In the genomic region with DNA sequence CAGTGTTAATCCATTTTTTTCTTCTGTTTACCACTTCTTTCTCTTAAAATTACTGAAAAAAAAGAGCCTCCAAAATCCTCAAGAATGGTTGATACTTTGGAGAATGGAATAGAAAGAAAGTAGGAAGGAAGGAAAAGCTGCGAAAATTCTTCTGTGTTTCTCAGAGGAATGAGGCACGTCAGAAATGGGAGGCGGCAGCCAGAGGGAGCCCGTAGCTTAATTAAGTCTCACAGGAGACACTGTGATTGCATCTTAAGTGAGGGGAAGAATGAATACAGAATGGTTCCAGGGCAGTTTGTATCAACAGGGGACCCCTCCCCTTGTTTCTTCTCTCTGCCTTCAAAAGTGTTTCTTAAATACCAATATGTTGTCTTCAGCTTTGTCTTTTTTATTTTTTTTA, we compare ENCODE assay signal across 8 cellular contexts.
DNase-seq lines count a peak whose midpoint lies in the region; ATAC-seq and TF ChIP-seq lines count a peak whose summit lies in the region.

No MANE protein-coding gene starts in this region.

- no peaks in the 10 kb centered on the region for H3K36me3 ChIP-seq in sigmoid colon
- no peaks in the 10 kb centered on the region for H3K36me3 ChIP-seq in heart left ventricle

- ATAC-seq in HG03432 (IDR thresholded peaks at IDR 0.05; ENCODE audit: unreplicated experiment) (peak; percentile 85), heart left ventricle (no peak), HG03439 (IDR thresholded peaks at IDR 0.05; ENCODE audit: unreplicated experiment) (no peak)
- no peak for ATAC-seq in effector memory CD8-positive, alpha-beta T cell (replicated peaks)

- H3K4me3 Mint-ChIP-seq in brain: no peak overlapping the region
- no peak overlapping the region for H3K4me3 Mint-ChIP-seq in nephron progenitor cell
- H3K4me3 Mint-ChIP-seq in effector memory CD8-positive, alpha-beta T cell: no peak overlapping the region

- TF ChIP-seq CTCF in GM13976 (IDR thresholded peaks at IDR 0.05; ENCODE audit: borderline replicate concordance, control extremely low read depth, extremely low read depth, insufficient read depth, missing control alignments): peak; percentile 58
- TF ChIP-seq CTCF in brain (conservative IDR thresholded peaks at IDR 0.05): peak; percentile 52 to 71
- peak; percentile 25 for TF ChIP-seq CTCF in nephron progenitor cell (IDR thresholded peaks at IDR 0.05)
- TF ChIP-seq CTCF in sigmoid colon (IDR thresholded peaks at IDR 0.05): no peak
- TF ChIP-seq CTCF in heart left ventricle (IDR thresholded peaks at IDR 0.05): peak in 3 of 12 donors; percentile 13 to 27 (median 17)

- H3K4me3 ChIP-seq in sigmoid colon: no peak overlapping the region
- no peak overlapping the region for H3K4me3 ChIP-seq in heart left ventricle

- H3K27me3 Mint-ChIP-seq in brain: no peaks in the 10 kb centered on the region
- H3K27me3 Mint-ChIP-seq in nephron progenitor cell (ENCODE audit: low read depth, poor library complexity): no peaks in the 10 kb centered on the region
- no peaks in the 10 kb centered on the region for H3K27me3 Mint-ChIP-seq in effector memory CD8-positive, alpha-beta T cell

- H3K9me3 ChIP-seq in sigmoid colon: no peaks in the 10 kb centered on the region
- H3K9me3 ChIP-seq in heart left ventricle: no peaks in the 10 kb centered on the region

- no peak overlapping the region for H3K27ac Mint-ChIP-seq in brain
- H3K27ac Mint-ChIP-seq in nephron progenitor cell: no peak overlapping the region
- H3K27ac Mint-ChIP-seq in effector memory CD8-positive, alpha-beta T cell: no peak overlapping the region

- no peaks in the 10 kb centered on the region for H3K36me3 Mint-ChIP-seq in brain
- H3K36me3 Mint-ChIP-seq in nephron progenitor cell (ENCODE audit: low read depth): no peaks in the 10 kb centered on the region
- H3K36me3 Mint-ChIP-seq in effector memory CD8-positive, alpha-beta T cell (ENCODE audit: insufficient read depth): no peaks in the 10 kb centered on the region

- no peak for TF ChIP-seq EP300 in sigmoid colon (IDR thresholded peaks at IDR 0.05)

- intact Hi-C loops in sigmoid colon (cut with DNase I) (no loop called here), heart left ventricle (cut with DNase I) (no loop called here)

- H3K27ac ChIP-seq in sigmoid colon: no peak overlapping the region
- H3K27ac ChIP-seq in heart left ventricle: no peak overlapping the region

- DNase-seq in GM13976 (ENCODE audit: low spot score) (peak; percentile 36), nephron progenitor cell (peak; percentile 29), sigmoid colon (no peak), heart left ventricle (no peak)
- DNase-seq in effector memory CD8-positive, alpha-beta T cell: no peak

- TF ChIP-seq POLR2A in sigmoid colon (IDR thresholded peaks at IDR 0.05) (no peak), heart left ventricle (IDR thresholded peaks at IDR 0.05) (no peak)

- in situ Hi-C loops in GM13976 (cut with MboI; ENCODE audit: low sequenced_read_pairs, unreplicated experiment): no loop called here

- H3K27me3 ChIP-seq in sigmoid colon: no peaks in the 10 kb centered on the region
- H3K27me3 ChIP-seq in heart left ventricle: no peaks in the 10 kb centered on the region

- 22 to 26% methylated on average over 4 of the region's 4 CpGs for WGBS in sigmoid colon, 2 donors
- 17 to 27% (median 26%) methylated on average over 4 of the region's 4 CpGs for WGBS in heart left ventricle, 4 donors

- H3K4me1 ChIP-seq in sigmoid colon: no peaks in the 10 kb centered on the region
- H3K4me1 ChIP-seq in heart left ventricle: no peaks in the 10 kb centered on the region

- H3K4me1 Mint-ChIP-seq in brain (peaks cover 17% of the 10 kb centered on the region), nephron progenitor cell (peaks cover 4% of the 10 kb centered on the region)
- H3K4me1 Mint-ChIP-seq in effector memory CD8-positive, alpha-beta T cell (ENCODE audit: low read depth in 2 of 2): no peaks in the 10 kb centered on the region

- H3K9me3 Mint-ChIP-seq in brain (no peaks in the 10 kb centered on the region), nephron progenitor cell (no peaks in the 10 kb centered on the region)
- H3K9me3 Mint-ChIP-seq in effector memory CD8-positive, alpha-beta T cell: peaks cover 0 to 7% of the 10 kb centered on the region in 2 donors

Comparison
In these comparisons a context has a peak if more than half of its experiments do, and no peak if none do; other contexts are left out.
1. DNase-seq: peak in GM13976 (single experiment) and nephron progenitor cell (single experiment); none in sigmoid colon (single experiment), heart left ventricle (0 of 5) and effector memory CD8-positive, alpha-beta T cell (0 of 3).
2. CTCF ChIP-seq: peak in GM13976 (single experiment), brain (2 of 2) and nephron progenitor cell (single experiment); none in sigmoid colon (0 of 4).